8 cellular contexts compared by ENCODE assay signal in genomic region chr17:30117548-30118155, GRCh38. TPM values are rescaled to one million over a fixed set of nuclear protein-coding genes. Genes with fewer than 3 reads are reported as not detected.
DNase-seq lines count a peak whose midpoint lies in the region; ATAC-seq and TF ChIP-seq lines count a peak whose summit lies in the region.

No MANE protein-coding gene starts in this region.

- TF ChIP-seq CTCF in 22Rv1 (IDR thresholded peaks at IDR 0.05) (no peak), HFF-Myc (IDR thresholded peaks at IDR 0.05; ENCODE audit: low read depth, low read length, missing control alignments) (no peak), MCF 10A (IDR thresholded peaks at IDR 0.05; ENCODE audit: unreplicated experiment) (no peak), GM10248 (IDR thresholded peaks at IDR 0.05; ENCODE audit: control extremely low read depth, extremely low read depth, low read depth, missing control alignments) (no peak)

- H3K36me3 Mint-ChIP-seq in MCF 10A (ENCODE audit: insufficient read depth, unreplicated experiment) = peaks cover 52% of the 10 kb centered on the region

- no peaks in the 10 kb centered on the region for H3K9me3 ChIP-seq in mesodermal cell (ENCODE audit: control insufficient read depth, low read length)

- H3K27me3 Mint-ChIP-seq in MCF 10A (ENCODE audit: insufficient read depth, unreplicated experiment) = no peaks in the 10 kb centered on the region

- CTCF ChIA-PET in MCF 10A (lab: Yijun Ruan, JAX) (interaction anchor here (1.0 kb wide), 2 partner anchors 13 to 218 kb away, joined by 3 to 11 read pairs; no protein-coding TSS in a partner anchor), GM10248 (lab: Yijun Ruan, JAX) (interaction anchor here (1.0 to 3.4 kb wide), 5 partner anchors 8 to 219 kb away, joined by 4 to 18 read pairs (median 5); no protein-coding TSS in a partner anchor)

- intact Hi-C loops in MCF 10A (cut with micrococcal nuclease) = no loop called here

- no TSS peak for BruUV-seq in MCF 10A (replicated peaks; lab: Mats Ljungman, UMichigan)

- no peak for ATAC-seq in HG03095 (IDR thresholded peaks at IDR 0.05; ENCODE audit: unreplicated experiment)

- H3K36me3 ChIP-seq in mesodermal cell (ENCODE audit: control insufficient read depth, insufficient read depth, low read length) = peaks cover 20% of the 10 kb centered on the region

- no peaks in the 10 kb centered on the region for H3K4me1 ChIP-seq in mesodermal cell (ENCODE audit: control insufficient read depth, insufficient read depth, low read length, poor library complexity, severe bottlenecking)

- peak overlapping the region; percentile 97 for H3K4me3 Mint-ChIP-seq in MCF 10A (ENCODE audit: unreplicated experiment)

- H3K9me3 Mint-ChIP-seq in MCF 10A (ENCODE audit: unreplicated experiment) = no peaks in the 10 kb centered on the region

- H3K4me3 ChIP-seq in HFF-Myc (replicated peaks; ENCODE audit: low read depth, low read length) (peak overlapping the region; percentile 96), mesodermal cell (ENCODE audit: extremely low read depth, insufficient read depth, low read length, poor library complexity, severe bottlenecking) (peak overlapping the region; percentile 83)

- POLR2A ChIA-PET in MCF 10A (lab: Yijun Ruan, JAX) = interaction anchor here (0.5 to 3.0 kb wide), 25 partner anchors 8 to 361 kb away, joined by 3 to 24 read pairs (median 3); partner anchors contain the start of genes BLMH and GOSR1
- POLR2A ChIA-PET in GM10248 (lab: Yijun Ruan, JAX) = interaction anchor here (0.6 kb wide), 1 partner anchor 20 kb away, joined by 3 read pairs; no protein-coding TSS in a partner anchor

- 83 to 85% methylated on average over 2 to 4 of the region's 7 CpGs for WGBS in mesodermal cell (ENCODE audit: insufficient coverage in 2 of 2), 2 experiments

- DNase-seq in HFF-Myc (ENCODE audit: extremely low read depth, low read depth) (no peak), MCF 10A (ENCODE audit: unreplicated experiment) (no peak), GM10248 (ENCODE audit: extremely low spot score) (no peak), NCI-H2227 treated with DMSO at 0.1 percent for 48 hours (lab: John Stamatoyannopoulos, UW) (no peak), cerebellar cortex (ENCODE audit: low spot score) (no peak)

- H3K27ac ChIP-seq in 22Rv1 (peak overlapping the region; percentile 92), mesodermal cell (ENCODE audit: low read depth, low read length, severe bottlenecking) (peak overlapping the region; percentile 96)

- peaks cover 15% of the 10 kb centered on the region for H3K4me1 Mint-ChIP-seq in MCF 10A (ENCODE audit: insufficient read depth, unreplicated experiment)

- peak overlapping the region; percentile 100 for H3K27ac Mint-ChIP-seq in MCF 10A (ENCODE audit: low read depth, unreplicated experiment)

RNA-seq across cellular contexts. Expression of gene NSRP1, which starts 1.0 kb away (rescaled TPM):
- total RNA-seq in MCF 10A (2022) = 40.8 and 57.3 TPM in 2 replicates
- polyA plus RNA-seq in mesodermal cell (2013, experiment 1 of 2) = 16.8 TPM
- 24.9 TPM for polyA plus RNA-seq in mesodermal cell (2013, experiment 2 of 2)
